Comparison of ENCODE assay signal across 18 cellular contexts in genomic region chr13:97348569-97349100, GRCh38.
"Had no signal": no experiment of that assay in that cellular context is flagged by ENCODE, and none has a peak within 500 bp of the region (broad histone marks: within the 10 kb centered on the region; RNA-seq: fewer than 3 reads in every experiment).

No MANE protein-coding gene starts in this region.

- DNase-seq: activated CD4-positive, alpha-beta memory T cell treated with anti-CD3 and anti-CD28 coated beads, Interleukin-2, amount 10 ng/mL, durations not matched to agents 7 days and 5 days; activated CD4-positive, alpha-beta T cell treated with anti-CD3 and anti-CD28 coated beads for 36 hours; activated CD4-positive, alpha-beta T cell treated with anti-CD3 and anti-CD28 coated beads, Interleukin-2, amount 50 U/mL, for 1 hour; activated naive CD4-positive, alpha-beta T cell treated with anti-CD3 and anti-CD28 coated beads, Interleukin-2, amount 50 U/mL, for 16 hours; activated naive CD8-positive, alpha-beta T cell treated with anti-CD3 and anti-CD28 coated beads, Interleukin-2, amount 10 ng/mL, durations not matched to agents 7 days and 5 days; activated T-cell treated with anti-CD3 and anti-CD28 coated beads for 4 hours; adrenal gland; anterior cingulate cortex; KG1; NCI-H1048; NCI-H187; NCI-H2171; NCI-H226; RPMI8226; SK-N-SH; T-helper 1 cell; WERI-Rb-1 had no signal

- H3K4me3 ChIP-seq: adrenal gland had no signal

- H3K27me3 ChIP-seq: adrenal gland had no signal

- ATAC-seq: activated CD4-positive, alpha-beta T cell treated with anti-CD3 and anti-CD28 coated beads for 36 hours; Right ventricle myocardium inferior had no signal

- H3K27ac ChIP-seq: WERI-Rb-1 had no signal

- H3K9me3 ChIP-seq: adrenal gland had no signal
